ENCODE assay signal across 9 cellular contexts in the genomic region with DNA sequence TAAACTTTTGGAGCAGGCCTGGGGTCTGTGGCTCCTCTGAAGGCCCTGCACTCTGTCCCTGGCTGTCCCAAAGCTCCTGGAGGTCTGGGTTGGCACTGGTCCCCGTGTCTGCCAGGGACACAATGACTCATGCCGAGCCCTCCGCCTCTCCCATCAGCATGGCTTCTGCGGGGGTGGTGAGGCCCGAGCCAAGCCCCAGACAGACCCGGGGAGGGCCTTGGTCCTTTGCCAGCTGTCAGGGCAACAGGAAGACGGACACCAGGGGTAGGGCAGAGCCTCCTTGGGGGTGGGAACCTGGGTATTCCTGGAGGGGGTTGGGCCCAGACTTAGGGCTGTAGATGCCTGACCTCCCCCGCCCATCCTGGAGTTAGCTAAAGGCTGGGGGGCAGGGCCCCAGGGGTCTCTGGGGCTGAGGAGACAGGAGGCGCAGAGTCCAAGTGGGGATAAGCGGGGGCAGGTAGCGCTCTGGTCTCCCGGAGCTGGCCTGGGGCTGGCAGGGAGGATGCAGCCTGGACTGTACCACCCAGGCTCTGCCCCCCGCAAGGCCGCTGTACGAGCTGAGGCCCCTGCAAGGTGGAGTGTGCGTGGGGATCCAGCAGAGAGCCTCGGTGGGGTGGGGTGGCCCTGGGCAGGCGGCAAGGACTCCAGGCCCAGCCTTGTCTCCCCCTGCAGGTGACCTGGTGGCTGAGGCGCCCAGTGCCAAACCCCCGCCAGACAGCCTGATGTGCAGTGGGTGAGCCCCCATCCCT. TPM values are rescaled to one million over a fixed set of nuclear protein-coding genes. Genes with fewer than 3 reads are reported as not detected.
DNase-seq lines count a peak whose midpoint lies in the region; ATAC-seq and TF ChIP-seq lines count a peak whose summit lies in the region.
"Had no signal": no experiment of that assay in that cellular context is flagged by ENCODE, and none has a peak within 500 bp of the region (broad histone marks: within the 10 kb centered on the region; RNA-seq: fewer than 3 reads in every experiment).

No MANE protein-coding gene starts in this region.

- ATAC-seq in stimulated activated naive CD8-positive, alpha-beta T cell treated with anti-CD3 and anti-CD28 coated beads, Interleukin-15, amount 100 ng/mL, for 72 hours, result no peak
- ATAC-seq in HG03097 (IDR thresholded peaks at IDR 0.05; ENCODE audit: low FRiP score, unreplicated experiment), result no peak
- no peak for ATAC-seq in HG03196 (IDR thresholded peaks at IDR 0.05; ENCODE audit: unreplicated experiment)
- ATAC-seq in GM21390 (IDR thresholded peaks at IDR 0.05; ENCODE audit: unreplicated experiment), result no peak

- H3K9me3 Mint-ChIP-seq in stimulated activated naive CD8-positive, alpha-beta T cell treated with anti-CD3 and anti-CD28 coated beads, Interleukin-15, amount 100 ng/mL, for 72 hours, result no peaks in the 10 kb centered on the region
- H3K9me3 Mint-ChIP-seq: activated B cell treated with CpG ODN at 0.5 μM for 24 hours had no signal

- H3K27ac ChIP-seq in angular gyrus (ENCODE audit: low read depth, low read length), result peak overlapping the region; percentile 19
- H3K27ac ChIP-seq in right atrium auricular region, result peak overlapping the region; percentile 63 to 66
- H3K27ac ChIP-seq in substantia nigra (ENCODE audit: low read depth, low read length, poor library complexity, severe bottlenecking), result no peak overlapping the region

- H3K36me3 ChIP-seq in right atrium auricular region, result peaks cover 81% of the 10 kb centered on the region

- H3K4me3 Mint-ChIP-seq in stimulated activated naive CD8-positive, alpha-beta T cell treated with anti-CD3 and anti-CD28 coated beads, Interleukin-15, amount 100 ng/mL, for 72 hours, result no peak overlapping the region
- H3K4me3 Mint-ChIP-seq: activated B cell treated with CpG ODN at 0.5 μM for 24 hours had no signal

- no peaks in the 10 kb centered on the region for H3K27me3 Mint-ChIP-seq in stimulated activated naive CD8-positive, alpha-beta T cell treated with anti-CD3 and anti-CD28 coated beads, Interleukin-15, amount 100 ng/mL, for 72 hours
- H3K27me3 Mint-ChIP-seq: activated B cell treated with CpG ODN at 0.5 μM for 24 hours had no signal

- no peak for TF ChIP-seq CTCF in right atrium auricular region (IDR thresholded peaks at IDR 0.05)

- no peak overlapping the region for H3K4me3 ChIP-seq in right atrium auricular region

- H3K27ac Mint-ChIP-seq in stimulated activated naive CD8-positive, alpha-beta T cell treated with anti-CD3 and anti-CD28 coated beads, Interleukin-15, amount 100 ng/mL, for 72 hours, result no peak overlapping the region
- H3K27ac Mint-ChIP-seq: activated B cell treated with CpG ODN at 0.5 μM for 24 hours had no signal

- no peaks in the 10 kb centered on the region for H3K4me1 Mint-ChIP-seq in stimulated activated naive CD8-positive, alpha-beta T cell treated with anti-CD3 and anti-CD28 coated beads, Interleukin-15, amount 100 ng/mL, for 72 hours
- H3K4me1 Mint-ChIP-seq: activated B cell treated with CpG ODN at 0.5 μM for 24 hours had no signal

- H3K4me1 ChIP-seq in right atrium auricular region, result peaks cover 0 to 16% of the 10 kb centered on the region in 2 donors

- H3K27me3 ChIP-seq in right atrium auricular region, result no peaks in the 10 kb centered on the region

- no peaks in the 10 kb centered on the region for H3K9me3 ChIP-seq in right atrium auricular region

- peak; percentile 92 for DNase-seq in HK-2 (ENCODE audit: unreplicated experiment)
- DNase-seq in right atrium auricular region (ENCODE audit: low spot score), result peak; percentile 90
- DNase-seq in substantia nigra (lab: John Stamatoyannopoulos, UW), result peak in 28 of 49 donors; percentile 15 to 97 (median 41)
- DNase-seq in stimulated activated naive CD8-positive, alpha-beta T cell treated with anti-CD3 and anti-CD28 coated beads, Interleukin-15, amount 100 ng/mL, for 72 hours, result no peak
- DNase-seq: activated B cell treated with CpG ODN at 0.5 μM for 24 hours had no signal

RNA-seq across cellular contexts. Expression of gene PUS1, which starts 16.4 kb away (rescaled TPM):
- 10 to 100 TPM in 1 of 2 donors, 1 to 10 TPM in 1; 5.0 to 10.3 TPM for total RNA-seq in right atrium auricular region

RNA-seq across cellular contexts. Expression of gene ULK1, which starts 18.3 kb away (rescaled TPM):
- total RNA-seq in right atrium auricular region, result 10 to 100 TPM; 16.2 to 23.4 TPM

RNA-seq across cellular contexts. Expression of gene EP400, which starts 37.0 kb away (rescaled TPM):
- 10 to 100 TPM; 10.5 to 15.5 TPM for total RNA-seq in right atrium auricular region

Comparison
In these comparisons a context has a peak if more than half of its experiments do, and no peak if none do; other contexts are left out.
1. DNase-seq: peak in HK-2 (single experiment), right atrium auricular region (single experiment) and substantia nigra (28 of 49); none in stimulated activated naive CD8-positive, alpha-beta T cell treated with anti-CD3 and anti-CD28 coated beads, Interleukin-15, amount 100 ng/mL, for 72 hours (0 of 2).